8 cellular contexts compared by ENCODE assay signal in the genomic region with DNA sequence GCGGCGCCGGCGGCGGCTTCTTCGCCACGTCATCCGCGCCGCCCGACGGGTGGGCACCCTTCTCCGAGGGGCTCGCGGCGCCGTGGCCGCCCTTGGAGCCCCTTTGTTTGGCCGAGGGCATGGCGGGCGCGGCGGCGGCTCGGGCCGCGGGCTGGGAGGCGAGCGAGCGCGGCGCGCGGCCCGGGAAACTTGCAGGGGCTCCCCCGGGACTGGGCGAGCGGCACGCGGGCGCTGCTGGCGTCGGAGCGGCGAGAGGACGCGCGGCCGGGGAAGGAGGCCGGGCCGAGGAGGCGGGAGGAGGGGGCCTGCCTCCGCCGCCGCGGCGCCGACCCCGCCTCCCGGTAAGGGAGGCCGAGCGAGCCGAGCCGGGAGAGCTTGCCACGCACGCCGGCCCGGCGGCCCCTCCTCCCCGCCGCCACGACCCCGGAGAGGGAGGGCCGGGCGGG. TPM values are rescaled to one million over a fixed set of nuclear protein-coding genes. Genes with fewer than 3 reads are reported as not detected.
DNase-seq lines count a peak whose midpoint lies in the region; ATAC-seq lines count a peak whose summit lies in the region.

A gene with protein sequence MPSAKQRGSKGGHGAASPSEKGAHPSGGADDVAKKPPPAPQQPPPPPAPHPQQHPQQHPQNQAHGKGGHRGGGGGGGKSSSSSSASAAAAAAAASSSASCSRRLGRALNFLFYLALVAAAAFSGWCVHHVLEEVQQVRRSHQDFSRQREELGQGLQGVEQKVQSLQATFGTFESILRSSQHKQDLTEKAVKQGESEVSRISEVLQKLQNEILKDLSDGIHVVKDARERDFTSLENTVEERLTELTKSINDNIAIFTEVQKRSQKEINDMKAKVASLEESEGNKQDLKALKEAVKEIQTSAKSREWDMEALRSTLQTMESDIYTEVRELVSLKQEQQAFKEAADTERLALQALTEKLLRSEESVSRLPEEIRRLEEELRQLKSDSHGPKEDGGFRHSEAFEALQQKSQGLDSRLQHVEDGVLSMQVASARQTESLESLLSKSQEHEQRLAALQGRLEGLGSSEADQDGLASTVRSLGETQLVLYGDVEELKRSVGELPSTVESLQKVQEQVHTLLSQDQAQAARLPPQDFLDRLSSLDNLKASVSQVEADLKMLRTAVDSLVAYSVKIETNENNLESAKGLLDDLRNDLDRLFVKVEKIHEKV (minus strand): TSS at position 290 of the 446 bp plus-strand sequence. CDS start 169 bp downstream, at position 121.

- DNase-seq in NCI-H82 (lab: John Stamatoyannopoulos, UW), result peak; percentile 87
- DNase-seq in NCI-H82 treated with DMSO at 0.1 percent for 48 hours (lab: John Stamatoyannopoulos, UW; ENCODE audit: unreplicated experiment), result no peak
- DNase-seq in NCI-H460 (ENCODE audit: extremely low read depth, low read depth), result peak; percentile 52
- DNase-seq in activated T-cell treated with anti-CD3 and anti-CD28 coated beads for 1 hour (ENCODE audit: low read depth), result peak; percentile 39
- peak; percentile 93 for DNase-seq in mesenteric fat pad (ENCODE audit: low spot score)
- DNase-seq in stimulated activated naive B cell treated with anti-CD40 and anti-IgM and Interleukin-4, amounts not matched to agents 10 μg/mL and 1 μg/mL and 100 μg/mL, for 72 hours, result peak; percentile 58

- H3K27me3 Mint-ChIP-seq in stimulated activated naive B cell treated with anti-CD40 and anti-IgM and Interleukin-4, amounts not matched to agents 10 μg/mL and 1 μg/mL and 100 μg/mL, for 72 hours, result peaks cover 10 to 22% of the 10 kb centered on the region in 2 donors

- in situ Hi-C loops in endometrial microvascular endothelial cells (cut with HindIII; ENCODE audit: inconsistent ontology term, low pct_unique_long_range_greater_than_20kb, low sequenced_read_pairs), result no loop called here

- no peaks in the 10 kb centered on the region for H3K36me3 Mint-ChIP-seq in stimulated activated naive B cell treated with anti-CD40 and anti-IgM and Interleukin-4, amounts not matched to agents 10 μg/mL and 1 μg/mL and 100 μg/mL, for 72 hours

- H3K27ac Mint-ChIP-seq in stimulated activated naive B cell treated with anti-CD40 and anti-IgM and Interleukin-4, amounts not matched to agents 10 μg/mL and 1 μg/mL and 100 μg/mL, for 72 hours, result peak within 1 kb of the TSS; percentile 83

- H3K9me3 Mint-ChIP-seq in stimulated activated naive B cell treated with anti-CD40 and anti-IgM and Interleukin-4, amounts not matched to agents 10 μg/mL and 1 μg/mL and 100 μg/mL, for 72 hours, result no peaks in the 10 kb centered on the region

- peaks cover 16 to 21% of the 10 kb centered on the region in 2 donors for H3K4me1 Mint-ChIP-seq in stimulated activated naive B cell treated with anti-CD40 and anti-IgM and Interleukin-4, amounts not matched to agents 10 μg/mL and 1 μg/mL and 100 μg/mL, for 72 hours

- H3K4me3 Mint-ChIP-seq in stimulated activated naive B cell treated with anti-CD40 and anti-IgM and Interleukin-4, amounts not matched to agents 10 μg/mL and 1 μg/mL and 100 μg/mL, for 72 hours, result peak within 1 kb of the TSS; percentile 83 to 88

- peak; percentile 41 for ATAC-seq in HG02884 (IDR thresholded peaks at IDR 0.05; ENCODE audit: unreplicated experiment)
- peak; percentile 74 for ATAC-seq in stimulated activated naive B cell treated with anti-CD40 and anti-IgM and Interleukin-4, amounts not matched to agents 10 μg/mL and 1 μg/mL and 100 μg/mL, for 72 hours (replicated peaks)

RNA-seq across cellular contexts. Expression of the gene that starts here (rescaled TPM):
- 94.6 and 99.3 TPM in 2 replicates for total RNA-seq in NCI-H460 (2014; rRNA removed; shearing (Covaris generic))
- 168 and 202 TPM in 2 replicates for polyA plus RNA-seq in NCI-H460 (2014; cell fraction: nucleus; rRNA removed)
- total RNA-seq in endometrial microvascular endothelial cells (ENCODE audit: inconsistent ontology term), result 210 TPM
- total RNA-seq in mesenteric fat pad, result 46.0 TPM
